ENCODE assay signal across 8 cellular contexts in genomic region chr3:16912400-16913263, GRCh38. TPM values are rescaled to one million over a fixed set of nuclear protein-coding genes. Genes with fewer than 3 reads are reported as not detected.
DNase-seq lines count a peak whose midpoint lies in the region; ATAC-seq and TF ChIP-seq lines count a peak whose summit lies in the region.
"Had no signal": no experiment of that assay in that cellular context is flagged by ENCODE, and none has a peak within 500 bp of the region (broad histone marks: within the 10 kb centered on the region; RNA-seq: fewer than 3 reads in every experiment).

No MANE protein-coding gene starts in this region.

- H3K36me3 Mint-ChIP-seq in natural killer cell, result no peaks in the 10 kb centered on the region

- H3K27me3 ChIP-seq in HL-60 (ENCODE audit: insufficient read depth, poor library complexity, severe bottlenecking), result no peaks in the 10 kb centered on the region

- H3K27ac ChIP-seq in HL-60 (replicated peaks), result no peak overlapping the region

- DNase-seq in HL-60 (ENCODE audit: low read depth in 1 of 2, low spot score in 1 of 2), result peak; percentile 12 to 27
- DNase-seq in natural killer cell, result no peak
- DNase-seq in midbrain (lab: John Stamatoyannopoulos, UW), result no peak
- DNase-seq in kidney tubule cell (ENCODE audit: low spot score), result no peak
- no peak for DNase-seq in NCI-H510A (lab: John Stamatoyannopoulos, UW)

- peak; percentile 95 for ATAC-seq in GM18870 (IDR thresholded peaks at IDR 0.05; ENCODE audit: unreplicated experiment)
- ATAC-seq in GM21825 (IDR thresholded peaks at IDR 0.05; ENCODE audit: unreplicated experiment), result peak; percentile 88
- peak in 2 of 3 donors; percentile 30 to 66 for ATAC-seq in natural killer cell
- ATAC-seq: Panc1 had no signal

- TF ChIP-seq CTCF in HL-60 (IDR thresholded peaks at IDR 0.05; ENCODE audit: insufficient read depth, low read length) (no peak), natural killer cell (IDR thresholded peaks at IDR 0.05) (no peak)

- peak overlapping the region; percentile 13 for H3K4me3 Mint-ChIP-seq in natural killer cell

- intact Hi-C loops in natural killer cell (cut with micrococcal nuclease), result no loop called here

- peaks cover 66 to 71% of the 10 kb centered on the region in 2 donors for H3K4me1 Mint-ChIP-seq in natural killer cell

- H3K9me3 Mint-ChIP-seq in natural killer cell, result no peaks in the 10 kb centered on the region

- no peak overlapping the region for H3K4me3 ChIP-seq in HL-60 (replicated peaks; ENCODE audit: insufficient read depth, low read length)

- H3K27me3 Mint-ChIP-seq in natural killer cell (ENCODE audit: low read depth in 2 of 2), result no peaks in the 10 kb centered on the region

- peak overlapping the region; percentile 34 to 52 for H3K27ac Mint-ChIP-seq in natural killer cell

RNA-seq across cellular contexts. Expression of gene PLCL2, which starts 27.9 kb away (rescaled TPM):
- total RNA-seq in natural killer cell, result 10 to 100 TPM; 71.5 to 94.9 (median 84.7) TPM

Comparison
In these comparisons a context has a peak if more than half of its experiments do, and no peak if none do; other contexts are left out.
1. DNase-seq: peak in HL-60 (2 of 2); none in natural killer cell (single experiment), midbrain (single experiment), kidney tubule cell (single experiment) and NCI-H510A (single experiment).
2. Peak in every context shown above with its lines, with median percentiles within 50 percentile points of each other: ATAC-seq.